In genomic region chr16:84810518-84811273, GRCh38 we compare ENCODE assay signal across 1 cellular context.
TF ChIP-seq lines count a peak whose summit lies in the region.

No MANE protein-coding gene starts in this region.

TF ChIP-seq in GM23338, 12 proteins besides CTCF, POLR2A, EP300 and RAD21:
- TF ChIP-seq, protein P1, sequence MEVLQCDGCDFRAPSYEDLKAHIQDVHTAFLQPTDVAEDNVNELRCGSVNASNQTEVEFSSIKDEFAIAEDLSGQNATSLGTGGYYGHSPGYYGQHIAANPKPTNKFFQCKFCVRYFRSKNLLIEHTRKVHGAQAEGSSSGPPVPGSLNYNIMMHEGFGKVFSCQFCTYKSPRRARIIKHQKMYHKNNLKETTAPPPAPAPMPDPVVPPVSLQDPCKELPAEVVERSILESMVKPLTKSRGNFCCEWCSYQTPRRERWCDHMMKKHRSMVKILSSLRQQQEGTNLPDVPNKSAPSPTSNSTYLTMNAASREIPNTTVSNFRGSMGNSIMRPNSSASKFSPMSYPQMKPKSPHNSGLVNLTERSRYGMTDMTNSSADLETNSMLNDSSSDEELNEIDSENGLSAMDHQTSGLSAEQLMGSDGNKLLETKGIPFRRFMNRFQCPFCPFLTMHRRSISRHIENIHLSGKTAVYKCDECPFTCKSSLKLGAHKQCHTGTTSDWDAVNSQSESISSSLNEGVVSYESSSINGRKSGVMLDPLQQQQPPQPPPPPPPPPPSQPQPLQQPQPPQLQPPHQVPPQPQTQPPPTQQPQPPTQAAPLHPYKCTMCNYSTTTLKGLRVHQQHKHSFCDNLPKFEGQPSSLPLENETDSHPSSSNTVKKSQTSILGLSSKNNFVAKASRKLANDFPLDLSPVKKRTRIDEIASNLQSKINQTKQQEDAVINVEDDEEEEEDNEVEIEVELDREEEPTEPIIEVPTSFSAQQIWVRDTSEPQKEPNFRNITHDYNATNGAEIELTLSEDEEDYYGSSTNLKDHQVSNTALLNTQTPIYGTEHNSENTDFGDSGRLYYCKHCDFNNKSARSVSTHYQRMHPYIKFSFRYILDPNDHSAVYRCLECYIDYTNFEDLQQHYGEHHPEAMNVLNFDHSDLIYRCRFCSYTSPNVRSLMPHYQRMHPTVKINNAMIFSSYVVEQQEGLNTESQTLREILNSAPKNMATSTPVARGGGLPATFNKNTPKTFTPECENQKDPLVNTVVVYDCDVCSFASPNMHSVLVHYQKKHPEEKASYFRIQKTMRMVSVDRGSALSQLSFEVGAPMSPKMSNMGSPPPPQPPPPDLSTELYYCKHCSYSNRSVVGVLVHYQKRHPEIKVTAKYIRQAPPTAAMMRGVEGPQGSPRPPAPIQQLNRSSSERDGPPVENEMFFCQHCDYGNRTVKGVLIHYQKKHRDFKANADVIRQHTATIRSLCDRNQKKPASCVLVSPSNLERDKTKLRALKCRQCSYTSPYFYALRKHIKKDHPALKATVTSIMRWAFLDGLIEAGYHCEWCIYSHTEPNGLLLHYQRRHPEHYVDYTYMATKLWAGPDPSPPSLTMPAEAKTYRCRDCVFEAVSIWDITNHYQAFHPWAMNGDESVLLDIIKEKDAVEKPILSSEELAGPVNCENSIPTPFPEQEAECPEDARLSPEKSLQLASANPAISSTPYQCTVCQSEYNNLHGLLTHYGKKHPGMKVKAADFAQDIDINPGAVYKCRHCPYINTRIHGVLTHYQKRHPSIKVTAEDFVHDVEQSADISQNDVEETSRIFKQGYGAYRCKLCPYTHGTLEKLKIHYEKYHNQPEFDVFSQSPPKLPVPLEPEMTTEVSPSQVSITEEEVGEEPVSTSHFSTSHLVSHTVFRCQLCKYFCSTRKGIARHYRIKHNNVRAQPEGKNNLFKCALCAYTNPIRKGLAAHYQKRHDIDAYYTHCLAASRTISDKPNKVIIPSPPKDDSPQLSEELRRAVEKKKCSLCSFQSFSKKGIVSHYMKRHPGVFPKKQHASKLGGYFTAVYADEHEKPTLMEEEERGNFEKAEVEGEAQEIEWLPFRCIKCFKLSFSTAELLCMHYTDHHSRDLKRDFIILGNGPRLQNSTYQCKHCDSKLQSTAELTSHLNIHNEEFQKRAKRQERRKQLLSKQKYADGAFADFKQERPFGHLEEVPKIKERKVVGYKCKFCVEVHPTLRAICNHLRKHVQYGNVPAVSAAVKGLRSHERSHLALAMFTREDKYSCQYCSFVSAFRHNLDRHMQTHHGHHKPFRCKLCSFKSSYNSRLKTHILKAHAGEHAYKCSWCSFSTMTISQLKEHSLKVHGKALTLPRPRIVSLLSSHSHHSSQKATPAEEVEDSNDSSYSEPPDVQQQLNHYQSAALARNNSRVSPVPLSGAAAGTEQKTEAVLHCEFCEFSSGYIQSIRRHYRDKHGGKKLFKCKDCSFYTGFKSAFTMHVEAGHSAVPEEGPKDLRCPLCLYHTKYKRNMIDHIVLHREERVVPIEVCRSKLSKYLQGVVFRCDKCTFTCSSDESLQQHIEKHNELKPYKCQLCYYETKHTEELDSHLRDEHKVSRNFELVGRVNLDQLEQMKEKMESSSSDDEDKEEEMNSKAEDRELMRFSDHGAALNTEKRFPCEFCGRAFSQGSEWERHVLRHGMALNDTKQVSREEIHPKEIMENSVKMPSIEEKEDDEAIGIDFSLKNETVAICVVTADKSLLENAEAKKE (CRISPR knock-in tag; IDR thresholded peaks at IDR 0.05) = no peak
- TF ChIP-seq JUNB (IDR thresholded peaks at IDR 0.05; ENCODE audit: unreplicated experiment) (no peak), STAT1 (IDR thresholded peaks at IDR 0.05; ENCODE audit: unreplicated experiment) (no peak), EZH2phosphoT487 (IDR thresholded peaks at IDR 0.05; ENCODE audit: unreplicated experiment) (no peak), ETS1 (IDR thresholded peaks at IDR 0.05) (no peak), CREB1 (CRISPR knock-in tag; IDR thresholded peaks at IDR 0.05; ENCODE audit: low read depth) (no peak), POLR2AphosphoS5 (IDR thresholded peaks at IDR 0.05; ENCODE audit: low read depth) (no peak), EZH2 (IDR thresholded peaks at IDR 0.05; ENCODE audit: low read depth, unreplicated experiment) (no peak), NANOG (IDR thresholded peaks at IDR 0.05; ENCODE audit: borderline replicate concordance) (no peak), ZNF114 (CRISPR knock-in tag; IDR thresholded peaks at IDR 0.05) (no peak), ZNF331 (CRISPR knock-in tag; IDR thresholded peaks at IDR 0.05; ENCODE audit: low read depth) (no peak), REST (IDR thresholded peaks at IDR 0.05; ENCODE audit: unreplicated experiment) (no peak)
